Comparison of ENCODE assay signal across 10 cellular contexts in genomic region chr11:61579398-61580291, GRCh38. TPM values are rescaled to one million over a fixed set of nuclear protein-coding genes. Genes with fewer than 3 reads are reported as not detected.
DNase-seq lines count a peak whose midpoint lies in the region; ATAC-seq, FAIRE-seq and TF ChIP-seq lines count a peak whose summit lies in the region.
"Had no signal": no experiment of that assay in that cellular context is flagged by ENCODE, and none has a peak within 500 bp of the region (broad histone marks: within the 10 kb centered on the region; RNA-seq: fewer than 3 reads in every experiment).

No MANE protein-coding gene starts in this region.

- CTCF ChIA-PET in HepG2 (lab: Yijun Ruan, JAX; ENCODE audit: low intra/inter-chr PET ratio, low total read pairs) = interaction anchor here (0.7 kb wide), 1 partner anchor 48 kb away, joined by 3 read pairs; no protein-coding TSS in a partner anchor

- TF ChIP-seq POLR2A in HepG2 (IDR thresholded peaks at IDR 0.05; ENCODE audit: insufficient read depth in 1 of 2, low read depth in 2 of 2, low read length in 2 of 2) (no peak), right lobe of liver (IDR thresholded peaks at IDR 0.05) (no peak)

- WGBS in HepG2 (ENCODE audit: low lambda C conversion rate) = 61% methylated on average over 21 of the region's 21 CpGs
- WGBS in right lobe of liver (ENCODE audit: insufficient coverage, low coverage, low lambda C conversion rate, missing lambda C conversion rate) = 53% methylated on average over 9 of the region's 21 CpGs

- H3K79me2 ChIP-seq in HepG2 (ENCODE audit: insufficient read depth, low read length) (no peaks in the 10 kb centered on the region), keratinocyte (ENCODE audit: control insufficient read depth, insufficient read depth, low read length) (no peaks in the 10 kb centered on the region)

- peaks cover 5 to 37% of the 10 kb centered on the region in 2 experiments; a peak in 3 of 5 replicates for H3K27me3 ChIP-seq in HepG2 (ENCODE audit: control insufficient read depth in 1 of 2, insufficient read depth in 2 of 2, low read length in 2 of 2)
- H3K27me3 ChIP-seq in right lobe of liver = no peaks in the 10 kb centered on the region
- H3K27me3 ChIP-seq in keratinocyte (ENCODE audit: control insufficient read depth, extremely low read depth, insufficient read depth, low read length) = peaks cover 40% of the 10 kb centered on the region
- H3K27me3 ChIP-seq in SJCRH30 = peaks cover 12% of the 10 kb centered on the region; the same call in 1 of the 2 replicates

- POLR2A ChIA-PET in HepG2 (lab: Yijun Ruan, JAX) = interaction anchor here (0.7 kb wide), 1 partner anchor 69 kb away, joined by 3 read pairs; no protein-coding TSS in a partner anchor

- H3K4me2 ChIP-seq in HepG2 (ENCODE audit: low read depth, low read length) (peak overlapping the region; percentile 76), keratinocyte (ENCODE audit: control insufficient read depth, extremely low read depth, insufficient read depth, low read depth, low read length) (peak overlapping the region; percentile 69)

- H3K27me3 Mint-ChIP-seq in activated naive CD8-positive, alpha-beta T cell treated with anti-CD3 and anti-CD28 coated beads, Interleukin-2, amount 50 U/mL, for 24 hours = peaks cover 39% of the 10 kb centered on the region
- H3K27me3 Mint-ChIP-seq in type B pancreatic cell = peaks cover 59% of the 10 kb centered on the region

- peaks cover 10% of the 10 kb centered on the region for H3K4me1 Mint-ChIP-seq in activated naive CD8-positive, alpha-beta T cell treated with anti-CD3 and anti-CD28 coated beads, Interleukin-2, amount 50 U/mL, for 24 hours
- H3K4me1 Mint-ChIP-seq in type B pancreatic cell (ENCODE audit: unreplicated experiment) = peaks cover 16% of the 10 kb centered on the region

- DNase-seq in HepG2 (ENCODE audit: low spot score) (no peak), right lobe of liver (no peak), keratinocyte (ENCODE audit: low read depth, low spot score) (no peak), type B pancreatic cell (ENCODE audit: extremely low spot score, unreplicated experiment) (no peak), SJCRH30 (no peak), HCEC 1CT (no peak)
- no peak for DNase-seq in activated naive CD8-positive, alpha-beta T cell treated with anti-CD3 and anti-CD28 coated beads, Interleukin-2, amount 50 U/mL, for 24 hours
- DNase-seq in stimulated activated CD4-positive, alpha-beta T cell treated with anti-CD3 and anti-CD28 coated beads, Interleukin-4, amount 100 ng/mL, for 24 hours = no peak
- DNase-seq: EL, IMR-90 had no signal

- no peak for FAIRE-seq in HepG2 (lab: Jason Lieb, UNC)
- no peak for FAIRE-seq in keratinocyte (lab: Jason Lieb, UNC)

- no TSS peak for BruUV-seq in HepG2 (replicated peaks; lab: Mats Ljungman, UMichigan)

- peaks cover 45% of the 10 kb centered on the region for H3K4me1 ChIP-seq in HepG2 (ENCODE audit: insufficient read depth, low read length)
- peaks cover 0 to 8% (median 1%) of the 10 kb centered on the region in 4 donors for H3K4me1 ChIP-seq in right lobe of liver
- peaks cover 3% of the 10 kb centered on the region for H3K4me1 ChIP-seq in keratinocyte (ENCODE audit: control insufficient read depth, extremely low read depth, insufficient read depth, low read length)
- H3K4me1 ChIP-seq in SJCRH30 = no peaks in the 10 kb centered on the region

- intact Hi-C loops in HepG2 (cut with micrococcal nuclease; ENCODE audit: unreplicated experiment) (loop anchor here (2.0 kb wide), 3 partner anchors 29 to 57 kb away; no protein-coding TSS in a partner anchor), right lobe of liver (cut with DNase I) (loop anchor here (5.0 to 10.0 kb wide), 2 partner anchors 55 to 92 kb away; no protein-coding TSS in a partner anchor)

- H3K9me3 ChIP-seq in HepG2 (ENCODE audit: low read length) (no peaks in the 10 kb centered on the region), right lobe of liver (no peaks in the 10 kb centered on the region), keratinocyte (ENCODE audit: control insufficient read depth, low read depth, low read length) (no peaks in the 10 kb centered on the region), SJCRH30 (replicated peaks) (no peaks in the 10 kb centered on the region)

- peak overlapping the region in 2 of 3 experiments; percentile 43 to 75; a peak in 2 of 6 replicates for H3K4me3 ChIP-seq in HepG2 (replicated peaks in 1 of 3; ENCODE audit: insufficient read depth in 1 of 3, low read depth in 2 of 3, low read length in 3 of 3)
- peak overlapping the region in 1 of 3 donors; percentile 49 for H3K4me3 ChIP-seq in right lobe of liver
- peak overlapping the region in 2 of 3 experiments; percentile 51 to 59 for H3K4me3 ChIP-seq in keratinocyte (ENCODE audit: control insufficient read depth in 2 of 3, extremely low read depth in 1 of 3, insufficient read depth in 2 of 3, low read depth in 1 of 3, low read length in 3 of 3)
- H3K4me3 ChIP-seq in SJCRH30 = no peak overlapping the region

- H3K36me3 Mint-ChIP-seq in activated naive CD8-positive, alpha-beta T cell treated with anti-CD3 and anti-CD28 coated beads, Interleukin-2, amount 50 U/mL, for 24 hours (ENCODE audit: low read depth) = no peaks in the 10 kb centered on the region
- H3K36me3 Mint-ChIP-seq in type B pancreatic cell = no peaks in the 10 kb centered on the region

- no peaks in the 10 kb centered on the region for H3K9me1 ChIP-seq in keratinocyte (ENCODE audit: control insufficient read depth, extremely low read depth, insufficient read depth, low read length)

- H3K4me3 Mint-ChIP-seq in activated naive CD8-positive, alpha-beta T cell treated with anti-CD3 and anti-CD28 coated beads, Interleukin-2, amount 50 U/mL, for 24 hours = peak overlapping the region; percentile 49
- peak overlapping the region; percentile 82 for H3K4me3 Mint-ChIP-seq in type B pancreatic cell

- in situ Hi-C loops in HepG2 (cut with HindIII; ENCODE audit: extremely low pct_ligation_motif_present, low pct_unique_long_range_greater_than_20kb) = no loop called here

- dilution Hi-C loops in keratinocyte (cut with MboI; ENCODE audit: extremely low pct_ligation_motif_present, low sequenced_read_pairs) = no loop called here

- TF ChIP-seq CTCF in HepG2 (CRISPR knock-in tag; IDR thresholded peaks at IDR 0.05) = peak; percentile 14; the same call in 1 of the 2 replicates
- TF ChIP-seq CTCF in right lobe of liver (IDR thresholded peaks at IDR 0.05) = no peak
- peak in 1 of 3 experiments; percentile 16 for TF ChIP-seq CTCF in keratinocyte (optimal IDR thresholded peaks at IDR 0.05 in 1 of 3, IDR thresholded peaks at IDR 0.05 in 1 of 3, conservative IDR thresholded peaks at IDR 0.05 in 1 of 3; ENCODE audit: extremely low read depth in 1 of 3, insufficient read depth in 2 of 3, low read length in 3 of 3)
- TF ChIP-seq CTCF in type B pancreatic cell (conservative IDR thresholded peaks at IDR 0.05) = no peak

- H2AFZ ChIP-seq in HepG2 (ENCODE audit: low read length) (no peak overlapping the region), keratinocyte (ENCODE audit: control insufficient read depth, low read length) (no peak overlapping the region)

- H4K20me1 ChIP-seq in HepG2 (ENCODE audit: insufficient read depth, low read length) = no peaks in the 10 kb centered on the region
- H4K20me1 ChIP-seq in keratinocyte (ENCODE audit: control insufficient read depth, extremely low read depth, insufficient read depth, low read length) = peaks cover 4% of the 10 kb centered on the region

- no peaks in the 10 kb centered on the region for H3K36me3 ChIP-seq in HepG2 (replicated peaks in 1 of 2; ENCODE audit: control insufficient read depth in 1 of 2, insufficient read depth in 2 of 2, low read length in 2 of 2)
- no peaks in the 10 kb centered on the region for H3K36me3 ChIP-seq in right lobe of liver
- H3K36me3 ChIP-seq in keratinocyte (ENCODE audit: control insufficient read depth in 2 of 2, extremely low read depth in 1 of 2, insufficient read depth in 2 of 2, low read length in 2 of 2) = no peaks in the 10 kb centered on the region
- H3K36me3 ChIP-seq in SJCRH30 = no peaks in the 10 kb centered on the region

- TF ChIP-seq EP300 in HepG2 (IDR thresholded peaks at IDR 0.05; ENCODE audit: low read depth in 2 of 2, low read length in 2 of 2) (no peak), HepG2 (CRISPR knock-in tag; IDR thresholded peaks at IDR 0.05; ENCODE audit: borderline replicate concordance) (no peak)

- H3K27ac ChIP-seq in HepG2 (ENCODE audit: extremely low read length, insufficient read depth, low read length) = no peak overlapping the region
- H3K27ac ChIP-seq in right lobe of liver = no peak overlapping the region
- H3K27ac ChIP-seq in keratinocyte (ENCODE audit: control insufficient read depth, insufficient read depth, low read length) = no peak overlapping the region
- H3K27ac ChIP-seq in SJCRH30 = no peak overlapping the region

- no peak for TF ChIP-seq RAD21 in HepG2 (CRISPR knock-in tag; IDR thresholded peaks at IDR 0.05)

- no peak for ATAC-seq in HepG2
- no peak for ATAC-seq in right lobe of liver
- ATAC-seq in activated naive CD8-positive, alpha-beta T cell treated with anti-CD3 and anti-CD28 coated beads, Interleukin-2, amount 50 U/mL, for 24 hours = no peak

- H3K27ac Mint-ChIP-seq in activated naive CD8-positive, alpha-beta T cell treated with anti-CD3 and anti-CD28 coated beads, Interleukin-2, amount 50 U/mL, for 24 hours = no peak overlapping the region
- peak overlapping the region; percentile 43 for H3K27ac Mint-ChIP-seq in type B pancreatic cell

- H3K9ac ChIP-seq in HepG2 (ENCODE audit: insufficient read depth, low read depth, low read length) (0 out of 2 replicates have a peak overlapping the region, but pooled peaks have one; percentile 36), keratinocyte (ENCODE audit: control insufficient read depth, extremely low read depth, insufficient read depth, low read length) (peak overlapping the region; percentile 47)

- no peaks in the 10 kb centered on the region for H3K9me3 Mint-ChIP-seq in activated naive CD8-positive, alpha-beta T cell treated with anti-CD3 and anti-CD28 coated beads, Interleukin-2, amount 50 U/mL, for 24 hours
- H3K9me3 Mint-ChIP-seq in type B pancreatic cell = no peaks in the 10 kb centered on the region

RNA-seq across cellular contexts. Expression of gene SYT7, which starts 1.2 kb away (rescaled TPM):
- total RNA-seq in HepG2 (2016; rRNA removed; fragmentation: Illumina TruSeq; extraction: Trizol) = 0.81 and 1.4 TPM in 2 replicates
- 1.2 and 2.8 TPM in 2 replicates for total RNA-seq in HepG2 (2016; cell fraction: cytosol; rRNA removed; fragmentation: Illumina TruSeq; extraction: Trizol; ENCODE audit: low read depth)
- 1.6 TPM in 2 replicates for total RNA-seq in HepG2 (2016; cell fraction: insoluble cytoplasmic fraction; rRNA removed; fragmentation: Illumina TruSeq; extraction: Trizol)
- total RNA-seq in HepG2 (2016; cell fraction: membrane; rRNA removed; fragmentation: Illumina TruSeq; extraction: Trizol) = 2.9 and 3.9 TPM in 2 replicates
- total RNA-seq in HepG2 (2016; cell fraction: nucleus; rRNA removed; fragmentation: Illumina TruSeq; extraction: Trizol) = 1.2 and 1.9 TPM in 2 replicates
- 4.4 and 6.2 TPM in 2 replicates for polyA plus RNA-seq in HepG2 (2011; rRNA removed)
- 3.5 and 4.0 TPM in 2 replicates for polyA plus RNA-seq in HepG2 (2011; cell fraction: cytosol; rRNA removed)
- 13.8 and 15.6 TPM in 2 replicates for polyA plus RNA-seq in HepG2 (2011; cell fraction: nucleus; rRNA removed)
- 8.2 and 9.2 TPM in 2 replicates for polyA plus RNA-seq in HepG2 (2012)
- 2.3 and 2.9 TPM in 2 replicates for polyA plus RNA-seq in HepG2 (2016; cell fraction: cytosol; fragmentation: Illumina TruSeq; extraction: Trizol; ENCODE audit: low read depth)
- 2.0 and 2.2 TPM in 2 replicates for polyA plus RNA-seq in HepG2 (2016; cell fraction: insoluble cytoplasmic fraction; fragmentation: Illumina TruSeq; extraction: Trizol; ENCODE audit: low read depth)
- polyA plus RNA-seq in HepG2 (2016; cell fraction: membrane; fragmentation: Illumina TruSeq; extraction: Trizol; ENCODE audit: low read depth) = 3.2 and 3.7 TPM in 2 replicates
- 3.0 and 3.7 TPM in 2 replicates for polyA plus RNA-seq in HepG2 (2016; cell fraction: nucleus; fragmentation: Illumina TruSeq; extraction: Trizol; ENCODE audit: insufficient read depth, low read depth)
- polyA minus RNA-seq in HepG2 (2011; rRNA and poly(A)+ RNA removed; ENCODE audit: low replicate concordance) = 2.1 and 7.7 TPM in 2 replicates
- 2.9 and 7.2 TPM in 2 replicates for polyA minus RNA-seq in HepG2 (2011; cell fraction: cytosol; rRNA and poly(A)+ RNA removed)
- polyA minus RNA-seq in HepG2 (2011; cell fraction: nucleus; rRNA and poly(A)+ RNA removed) = 1.7 and 2.9 TPM in 2 replicates
- total RNA-seq in right lobe of liver = 10 to 100 TPM; 13.1 to 70.8 (median 31.6) TPM
- 2.0 to 4.4 TPM (median 2.6 TPM) in 3 replicates for polyA plus RNA-seq in keratinocyte
- polyA plus RNA-seq in keratinocyte (2011; ENCODE audit: low read depth) = 3.2 TPM
- 2.3 and 4.0 TPM in 2 replicates for polyA plus RNA-seq in keratinocyte (2011; cell fraction: cytosol; rRNA removed)
- polyA plus RNA-seq in keratinocyte (2011; cell fraction: nucleus; rRNA removed) = 4.4 and 6.4 TPM in 2 replicates
- polyA plus RNA-seq in keratinocyte (2012; ENCODE audit: low replicate concordance) = 3.1 and 3.3 TPM in 2 replicates
- 2.0 to 8.5 TPM (median 4.3 TPM) in 3 replicates for polyA minus RNA-seq in keratinocyte
- polyA minus RNA-seq in keratinocyte (2011; cell fraction: cytosol; rRNA and poly(A)+ RNA removed) = 4.2 TPM
- polyA minus RNA-seq in keratinocyte (2011; cell fraction: nucleus; rRNA and poly(A)+ RNA removed) = 3.7 and 6.8 TPM in 2 replicates
- 26.5 and 37.5 TPM in 2 replicates for total RNA-seq in type B pancreatic cell (ENCODE audit: low replicate concordance)
- 1.1 and 1.3 TPM in 2 replicates for total RNA-seq in SJCRH30 (2014; rRNA removed; shearing (Covaris generic))
